ENCODE assay signal across 1 cellular context in the genomic region with DNA sequence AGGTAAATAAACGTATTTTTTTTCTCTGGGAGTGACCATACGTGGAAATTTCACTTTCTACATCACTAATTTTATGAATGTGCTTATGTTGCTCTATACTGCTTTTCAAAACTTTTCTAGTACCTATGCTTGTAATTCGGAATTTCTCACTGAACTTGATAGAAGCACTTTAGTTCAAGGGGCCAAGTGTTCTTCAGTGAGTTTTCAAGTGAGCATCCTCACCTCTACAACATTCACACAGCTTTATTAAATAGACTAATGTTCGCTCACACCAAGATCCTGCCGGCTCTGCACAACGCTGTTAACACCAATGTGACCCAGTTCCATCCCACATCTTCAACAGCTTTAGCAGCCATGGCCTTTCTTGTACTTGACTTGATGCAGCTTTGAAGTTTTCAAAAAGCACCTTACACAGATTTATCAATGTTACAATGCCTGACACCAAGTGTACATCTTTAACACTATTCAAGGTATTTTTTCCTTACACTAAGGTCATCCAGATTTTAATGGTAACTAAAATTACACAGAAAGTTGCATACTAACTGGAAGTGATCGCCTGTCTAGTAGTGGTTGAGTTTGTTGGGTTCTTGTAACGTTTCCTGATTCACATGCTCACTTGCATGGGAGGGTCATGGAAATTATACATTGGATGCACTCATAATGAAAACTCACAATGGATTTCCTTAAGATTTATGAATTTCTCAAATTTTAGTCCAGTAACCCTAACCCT.
TF ChIP-seq lines count a peak whose summit lies in the region.

No MANE protein-coding gene starts in this region.

TF ChIP-seq in GM12878, 131 proteins besides CTCF, POLR2A, EP300 and RAD21 (continues in another document):
- TF ChIP-seq, protein P1, sequence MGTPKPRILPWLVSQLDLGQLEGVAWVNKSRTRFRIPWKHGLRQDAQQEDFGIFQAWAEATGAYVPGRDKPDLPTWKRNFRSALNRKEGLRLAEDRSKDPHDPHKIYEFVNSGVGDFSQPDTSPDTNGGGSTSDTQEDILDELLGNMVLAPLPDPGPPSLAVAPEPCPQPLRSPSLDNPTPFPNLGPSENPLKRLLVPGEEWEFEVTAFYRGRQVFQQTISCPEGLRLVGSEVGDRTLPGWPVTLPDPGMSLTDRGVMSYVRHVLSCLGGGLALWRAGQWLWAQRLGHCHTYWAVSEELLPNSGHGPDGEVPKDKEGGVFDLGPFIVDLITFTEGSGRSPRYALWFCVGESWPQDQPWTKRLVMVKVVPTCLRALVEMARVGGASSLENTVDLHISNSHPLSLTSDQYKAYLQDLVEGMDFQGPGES (IDR thresholded peaks at IDR 0.05) = no peak
- TF ChIP-seq FOS (IDR thresholded peaks at IDR 0.05; ENCODE audit: borderline replicate concordance, extremely low read depth, insufficient read length) (no peak), HCFC1 (IDR thresholded peaks at IDR 0.05; ENCODE audit: low read length) (no peak), CBX5 (IDR thresholded peaks at IDR 0.05; ENCODE audit: low read depth) (no peak), TCF3 (IDR thresholded peaks at IDR 0.05; ENCODE audit: borderline replicate concordance, insufficient read depth, low read depth, low read length) (no peak), ZNF384 (IDR thresholded peaks at IDR 0.05; ENCODE audit: borderline replicate concordance, low read depth, low read length) (no peak), CREB1 (IDR thresholded peaks at IDR 0.05; ENCODE audit: low read depth) (no peak; the same call in 1 of the 2 replicates), HDGF (IDR thresholded peaks at IDR 0.05) (no peak), ZZZ3 (IDR thresholded peaks at IDR 0.05; ENCODE audit: control insufficient read depth, insufficient read length, low read depth) (no peak), HDAC6 (IDR thresholded peaks at IDR 0.05; ENCODE audit: unreplicated experiment) (peak; percentile 21), POU2F2 (IDR thresholded peaks at IDR 0.05; ENCODE audit: borderline replicate concordance, low read depth, low read length) (peak; percentile 84; the same call in 1 of the 3 replicates), ZNF622 (IDR thresholded peaks at IDR 0.05) (no peak), POLR2AphosphoS5 (IDR thresholded peaks at IDR 0.05; ENCODE audit: low read length) (no peak), ZBED1 (IDR thresholded peaks at IDR 0.05; ENCODE audit: borderline replicate concordance) (peak; percentile 18), TCF12 (IDR thresholded peaks at IDR 0.05; ENCODE audit: low read depth, low read length) (no peak), RAD51 (IDR thresholded peaks at IDR 0.05) (no peak), SIN3A (IDR thresholded peaks at IDR 0.05; ENCODE audit: low read depth, low read length) (no peak), RCOR1 (conservative IDR thresholded peaks at IDR 0.05; ENCODE audit: low read depth, low read length) (peak; percentile 32; the same call in 1 of the 2 replicates), SMARCA5 (IDR thresholded peaks at IDR 0.05) (no peak), SMAD5 (IDR thresholded peaks at IDR 0.05; ENCODE audit: low read depth) (0 out of 2 replicates have a peak, but pooled peaks have one; percentile 15), PAX5 (IDR thresholded peaks at IDR 0.05; ENCODE audit: borderline replicate concordance, low read depth, low read length) (peak; percentile 51; the same call in 1 of the 2 replicates), SMAD1 (IDR thresholded peaks at IDR 0.05; ENCODE audit: low read depth, partially characterized antibody) (no peak), ZNF207 (IDR thresholded peaks at IDR 0.05; ENCODE audit: borderline replicate concordance) (no peak), LARP7 (IDR thresholded peaks at IDR 0.05) (no peak), MXI1 (IDR thresholded peaks at IDR 0.05; ENCODE audit: low read depth, low read length) (peak; percentile 24; the same call in 1 of the 2 replicates), NFYA (IDR thresholded peaks at IDR 0.05; ENCODE audit: borderline replicate concordance, low read depth, low read length) (no peak), ZNF217 (IDR thresholded peaks at IDR 0.05) (no peak)
- TF ChIP-seq, protein P2, sequence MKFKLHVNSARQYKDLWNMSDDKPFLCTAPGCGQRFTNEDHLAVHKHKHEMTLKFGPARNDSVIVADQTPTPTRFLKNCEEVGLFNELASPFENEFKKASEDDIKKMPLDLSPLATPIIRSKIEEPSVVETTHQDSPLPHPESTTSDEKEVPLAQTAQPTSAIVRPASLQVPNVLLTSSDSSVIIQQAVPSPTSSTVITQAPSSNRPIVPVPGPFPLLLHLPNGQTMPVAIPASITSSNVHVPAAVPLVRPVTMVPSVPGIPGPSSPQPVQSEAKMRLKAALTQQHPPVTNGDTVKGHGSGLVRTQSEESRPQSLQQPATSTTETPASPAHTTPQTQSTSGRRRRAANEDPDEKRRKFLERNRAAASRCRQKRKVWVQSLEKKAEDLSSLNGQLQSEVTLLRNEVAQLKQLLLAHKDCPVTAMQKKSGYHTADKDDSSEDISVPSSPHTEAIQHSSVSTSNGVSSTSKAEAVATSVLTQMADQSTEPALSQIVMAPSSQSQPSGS (IDR thresholded peaks at IDR 0.05; ENCODE audit: low read length) = peak; percentile 25
- TF ChIP-seq, protein P3, sequence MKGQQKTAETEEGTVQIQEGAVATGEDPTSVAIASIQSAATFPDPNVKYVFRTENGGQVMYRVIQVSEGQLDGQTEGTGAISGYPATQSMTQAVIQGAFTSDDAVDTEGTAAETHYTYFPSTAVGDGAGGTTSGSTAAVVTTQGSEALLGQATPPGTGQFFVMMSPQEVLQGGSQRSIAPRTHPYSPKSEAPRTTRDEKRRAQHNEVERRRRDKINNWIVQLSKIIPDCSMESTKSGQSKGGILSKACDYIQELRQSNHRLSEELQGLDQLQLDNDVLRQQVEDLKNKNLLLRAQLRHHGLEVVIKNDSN (IDR thresholded peaks at IDR 0.05; ENCODE audit: borderline replicate concordance, extremely low read length, insufficient read depth, low read depth, low read length) = no peak
- TF ChIP-seq, protein P4, sequence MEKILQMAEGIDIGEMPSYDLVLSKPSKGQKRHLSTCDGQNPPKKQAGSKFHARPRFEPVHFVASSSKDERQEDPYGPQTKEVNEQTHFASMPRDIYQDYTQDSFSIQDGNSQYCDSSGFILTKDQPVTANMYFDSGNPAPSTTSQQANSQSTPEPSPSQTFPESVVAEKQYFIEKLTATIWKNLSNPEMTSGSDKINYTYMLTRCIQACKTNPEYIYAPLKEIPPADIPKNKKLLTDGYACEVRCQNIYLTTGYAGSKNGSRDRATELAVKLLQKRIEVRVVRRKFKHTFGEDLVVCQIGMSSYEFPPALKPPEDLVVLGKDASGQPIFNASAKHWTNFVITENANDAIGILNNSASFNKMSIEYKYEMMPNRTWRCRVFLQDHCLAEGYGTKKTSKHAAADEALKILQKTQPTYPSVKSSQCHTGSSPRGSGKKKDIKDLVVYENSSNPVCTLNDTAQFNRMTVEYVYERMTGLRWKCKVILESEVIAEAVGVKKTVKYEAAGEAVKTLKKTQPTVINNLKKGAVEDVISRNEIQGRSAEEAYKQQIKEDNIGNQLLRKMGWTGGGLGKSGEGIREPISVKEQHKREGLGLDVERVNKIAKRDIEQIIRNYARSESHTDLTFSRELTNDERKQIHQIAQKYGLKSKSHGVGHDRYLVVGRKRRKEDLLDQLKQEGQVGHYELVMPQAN (conservative IDR thresholded peaks at IDR 0.05) = no peak
- TF ChIP-seq, protein P5, sequence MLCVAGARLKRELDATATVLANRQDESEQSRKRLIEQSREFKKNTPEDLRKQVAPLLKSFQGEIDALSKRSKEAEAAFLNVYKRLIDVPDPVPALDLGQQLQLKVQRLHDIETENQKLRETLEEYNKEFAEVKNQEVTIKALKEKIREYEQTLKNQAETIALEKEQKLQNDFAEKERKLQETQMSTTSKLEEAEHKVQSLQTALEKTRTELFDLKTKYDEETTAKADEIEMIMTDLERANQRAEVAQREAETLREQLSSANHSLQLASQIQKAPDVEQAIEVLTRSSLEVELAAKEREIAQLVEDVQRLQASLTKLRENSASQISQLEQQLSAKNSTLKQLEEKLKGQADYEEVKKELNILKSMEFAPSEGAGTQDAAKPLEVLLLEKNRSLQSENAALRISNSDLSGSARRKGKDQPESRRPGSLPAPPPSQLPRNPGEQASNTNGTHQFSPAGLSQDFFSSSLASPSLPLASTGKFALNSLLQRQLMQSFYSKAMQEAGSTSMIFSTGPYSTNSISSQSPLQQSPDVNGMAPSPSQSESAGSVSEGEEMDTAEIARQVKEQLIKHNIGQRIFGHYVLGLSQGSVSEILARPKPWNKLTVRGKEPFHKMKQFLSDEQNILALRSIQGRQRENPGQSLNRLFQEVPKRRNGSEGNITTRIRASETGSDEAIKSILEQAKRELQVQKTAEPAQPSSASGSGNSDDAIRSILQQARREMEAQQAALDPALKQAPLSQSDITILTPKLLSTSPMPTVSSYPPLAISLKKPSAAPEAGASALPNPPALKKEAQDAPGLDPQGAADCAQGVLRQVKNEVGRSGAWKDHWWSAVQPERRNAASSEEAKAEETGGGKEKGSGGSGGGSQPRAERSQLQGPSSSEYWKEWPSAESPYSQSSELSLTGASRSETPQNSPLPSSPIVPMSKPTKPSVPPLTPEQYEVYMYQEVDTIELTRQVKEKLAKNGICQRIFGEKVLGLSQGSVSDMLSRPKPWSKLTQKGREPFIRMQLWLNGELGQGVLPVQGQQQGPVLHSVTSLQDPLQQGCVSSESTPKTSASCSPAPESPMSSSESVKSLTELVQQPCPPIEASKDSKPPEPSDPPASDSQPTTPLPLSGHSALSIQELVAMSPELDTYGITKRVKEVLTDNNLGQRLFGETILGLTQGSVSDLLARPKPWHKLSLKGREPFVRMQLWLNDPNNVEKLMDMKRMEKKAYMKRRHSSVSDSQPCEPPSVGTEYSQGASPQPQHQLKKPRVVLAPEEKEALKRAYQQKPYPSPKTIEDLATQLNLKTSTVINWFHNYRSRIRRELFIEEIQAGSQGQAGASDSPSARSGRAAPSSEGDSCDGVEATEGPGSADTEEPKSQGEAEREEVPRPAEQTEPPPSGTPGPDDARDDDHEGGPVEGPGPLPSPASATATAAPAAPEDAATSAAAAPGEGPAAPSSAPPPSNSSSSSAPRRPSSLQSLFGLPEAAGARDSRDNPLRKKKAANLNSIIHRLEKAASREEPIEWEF (IDR thresholded peaks at IDR 0.05; ENCODE audit: insufficient replicate concordance, low read depth, low read length) = peak; percentile 50
- TF ChIP-seq, protein P6, sequence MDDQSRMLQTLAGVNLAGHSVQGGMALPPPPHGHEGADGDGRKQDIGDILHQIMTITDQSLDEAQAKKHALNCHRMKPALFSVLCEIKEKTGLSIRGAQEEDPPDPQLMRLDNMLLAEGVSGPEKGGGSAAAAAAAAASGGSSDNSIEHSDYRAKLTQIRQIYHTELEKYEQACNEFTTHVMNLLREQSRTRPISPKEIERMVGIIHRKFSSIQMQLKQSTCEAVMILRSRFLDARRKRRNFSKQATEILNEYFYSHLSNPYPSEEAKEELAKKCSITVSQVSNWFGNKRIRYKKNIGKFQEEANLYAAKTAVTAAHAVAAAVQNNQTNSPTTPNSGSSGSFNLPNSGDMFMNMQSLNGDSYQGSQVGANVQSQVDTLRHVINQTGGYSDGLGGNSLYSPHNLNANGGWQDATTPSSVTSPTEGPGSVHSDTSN (IDR thresholded peaks at IDR 0.05; ENCODE audit: insufficient replicate concordance, low read depth, low read length) = peak; percentile 13
- TF ChIP-seq, protein P7, sequence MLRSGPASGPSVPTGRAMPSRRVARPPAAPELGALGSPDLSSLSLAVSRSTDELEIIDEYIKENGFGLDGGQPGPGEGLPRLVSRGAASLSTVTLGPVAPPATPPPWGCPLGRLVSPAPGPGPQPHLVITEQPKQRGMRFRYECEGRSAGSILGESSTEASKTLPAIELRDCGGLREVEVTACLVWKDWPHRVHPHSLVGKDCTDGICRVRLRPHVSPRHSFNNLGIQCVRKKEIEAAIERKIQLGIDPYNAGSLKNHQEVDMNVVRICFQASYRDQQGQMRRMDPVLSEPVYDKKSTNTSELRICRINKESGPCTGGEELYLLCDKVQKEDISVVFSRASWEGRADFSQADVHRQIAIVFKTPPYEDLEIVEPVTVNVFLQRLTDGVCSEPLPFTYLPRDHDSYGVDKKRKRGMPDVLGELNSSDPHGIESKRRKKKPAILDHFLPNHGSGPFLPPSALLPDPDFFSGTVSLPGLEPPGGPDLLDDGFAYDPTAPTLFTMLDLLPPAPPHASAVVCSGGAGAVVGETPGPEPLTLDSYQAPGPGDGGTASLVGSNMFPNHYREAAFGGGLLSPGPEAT (IDR thresholded peaks at IDR 0.05; ENCODE audit: low read depth) = no peak
- TF ChIP-seq, protein P8, sequence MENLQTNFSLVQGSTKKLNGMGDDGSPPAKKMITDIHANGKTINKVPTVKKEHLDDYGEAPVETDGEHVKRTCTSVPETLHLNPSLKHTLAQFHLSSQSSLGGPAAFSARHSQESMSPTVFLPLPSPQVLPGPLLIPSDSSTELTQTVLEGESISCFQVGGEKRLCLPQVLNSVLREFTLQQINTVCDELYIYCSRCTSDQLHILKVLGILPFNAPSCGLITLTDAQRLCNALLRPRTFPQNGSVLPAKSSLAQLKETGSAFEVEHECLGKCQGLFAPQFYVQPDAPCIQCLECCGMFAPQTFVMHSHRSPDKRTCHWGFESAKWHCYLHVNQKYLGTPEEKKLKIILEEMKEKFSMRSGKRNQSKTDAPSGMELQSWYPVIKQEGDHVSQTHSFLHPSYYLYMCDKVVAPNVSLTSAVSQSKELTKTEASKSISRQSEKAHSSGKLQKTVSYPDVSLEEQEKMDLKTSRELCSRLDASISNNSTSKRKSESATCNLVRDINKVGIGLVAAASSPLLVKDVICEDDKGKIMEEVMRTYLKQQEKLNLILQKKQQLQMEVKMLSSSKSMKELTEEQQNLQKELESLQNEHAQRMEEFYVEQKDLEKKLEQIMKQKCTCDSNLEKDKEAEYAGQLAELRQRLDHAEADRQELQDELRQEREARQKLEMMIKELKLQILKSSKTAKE (IDR thresholded peaks at IDR 0.05; ENCODE audit: low read depth, poor library complexity, severe bottlenecking) = no peak
- TF ChIP-seq, protein P9, sequence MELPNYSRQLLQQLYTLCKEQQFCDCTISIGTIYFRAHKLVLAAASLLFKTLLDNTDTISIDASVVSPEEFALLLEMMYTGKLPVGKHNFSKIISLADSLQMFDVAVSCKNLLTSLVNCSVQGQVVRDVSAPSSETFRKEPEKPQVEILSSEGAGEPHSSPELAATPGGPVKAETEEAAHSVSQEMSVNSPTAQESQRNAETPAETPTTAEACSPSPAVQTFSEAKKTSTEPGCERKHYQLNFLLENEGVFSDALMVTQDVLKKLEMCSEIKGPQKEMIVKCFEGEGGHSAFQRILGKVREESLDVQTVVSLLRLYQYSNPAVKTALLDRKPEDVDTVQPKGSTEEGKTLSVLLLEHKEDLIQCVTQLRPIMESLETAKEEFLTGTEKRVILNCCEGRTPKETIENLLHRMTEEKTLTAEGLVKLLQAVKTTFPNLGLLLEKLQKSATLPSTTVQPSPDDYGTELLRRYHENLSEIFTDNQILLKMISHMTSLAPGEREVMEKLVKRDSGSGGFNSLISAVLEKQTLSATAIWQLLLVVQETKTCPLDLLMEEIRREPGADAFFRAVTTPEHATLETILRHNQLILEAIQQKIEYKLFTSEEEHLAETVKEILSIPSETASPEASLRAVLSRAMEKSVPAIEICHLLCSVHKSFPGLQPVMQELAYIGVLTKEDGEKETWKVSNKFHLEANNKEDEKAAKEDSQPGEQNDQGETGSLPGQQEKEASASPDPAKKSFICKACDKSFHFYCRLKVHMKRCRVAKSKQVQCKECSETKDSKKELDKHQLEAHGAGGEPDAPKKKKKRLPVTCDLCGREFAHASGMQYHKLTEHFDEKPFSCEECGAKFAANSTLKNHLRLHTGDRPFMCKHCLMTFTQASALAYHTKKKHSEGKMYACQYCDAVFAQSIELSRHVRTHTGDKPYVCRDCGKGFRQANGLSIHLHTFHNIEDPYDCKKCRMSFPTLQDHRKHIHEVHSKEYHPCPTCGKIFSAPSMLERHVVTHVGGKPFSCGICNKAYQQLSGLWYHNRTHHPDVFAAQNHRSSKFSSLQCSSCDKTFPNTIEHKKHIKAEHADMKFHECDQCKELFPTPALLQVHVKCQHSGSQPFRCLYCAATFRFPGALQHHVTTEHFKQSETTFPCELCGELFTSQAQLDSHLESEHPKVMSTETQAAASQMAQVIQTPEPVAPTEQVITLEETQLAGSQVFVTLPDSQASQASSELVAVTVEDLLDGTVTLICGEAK (IDR thresholded peaks at IDR 0.05; ENCODE audit: borderline replicate concordance) = peak; percentile 41; the same call in 1 of the 2 replicates
